Comparison of ENCODE assay signal across 7 cellular contexts in genomic region chr10:132422169-132422691, GRCh38. TPM values are rescaled to one million over a fixed set of nuclear protein-coding genes. Genes with fewer than 3 reads are reported as not detected.
DNase-seq lines count a peak whose midpoint lies in the region; ATAC-seq, FAIRE-seq and TF ChIP-seq lines count a peak whose summit lies in the region.

No MANE protein-coding gene starts in this region.

- no peaks in the 10 kb centered on the region for H3K36me3 Mint-ChIP-seq in activated CD8-positive, alpha-beta T cell treated with anti-CD3 and anti-CD28 coated beads, Interleukin-2, amount 10 ng/mL, durations not matched to agents 7 days and 5 days (ENCODE audit: low read depth)
- no peaks in the 10 kb centered on the region for H3K36me3 Mint-ChIP-seq in naive thymus-derived CD8-positive, alpha-beta T cell
- peaks cover 4% of the 10 kb centered on the region for H3K36me3 Mint-ChIP-seq in Calu3 (ENCODE audit: insufficient read depth, unreplicated experiment)

- no peak for TF ChIP-seq CTCF in Calu3 (IDR thresholded peaks at IDR 0.05; ENCODE audit: unreplicated experiment)

- FAIRE-seq in GM19239 (lab: Jason Lieb, UNC): peak; percentile 89

- intact Hi-C loops in Calu3 (cut with micrococcal nuclease; ENCODE audit: unreplicated experiment): no loop called here

- no TSS peak for BruUV-seq in Calu3 (replicated peaks; lab: Mats Ljungman, UMichigan)

- ATAC-seq in HG03135 (IDR thresholded peaks at IDR 0.05; ENCODE audit: unreplicated experiment): peak; percentile 49
- no peak for ATAC-seq in activated CD8-positive, alpha-beta T cell treated with anti-CD3 and anti-CD28 coated beads, Interleukin-2, amount 10 ng/mL, durations not matched to agents 7 days and 5 days
- ATAC-seq in naive thymus-derived CD8-positive, alpha-beta T cell: peak in 1 of 2 donors; percentile 27

- peak overlapping the region; percentile 72 for H3K27ac Mint-ChIP-seq in activated CD8-positive, alpha-beta T cell treated with anti-CD3 and anti-CD28 coated beads, Interleukin-2, amount 10 ng/mL, durations not matched to agents 7 days and 5 days
- H3K27ac Mint-ChIP-seq in naive thymus-derived CD8-positive, alpha-beta T cell: peak overlapping the region in 9 of 10 donors; percentile 55 to 94 (median 86)
- H3K27ac Mint-ChIP-seq in Calu3 (ENCODE audit: unreplicated experiment): no peak overlapping the region

- CTCF ChIA-PET in activated CD8-positive, alpha-beta T cell treated with anti-CD3 and anti-CD28 coated beads, Interleukin-2, amount 10 ng/mL, durations not matched to agents 7 days and 5 days (lab: Charles Lee): interaction anchor here (1.3 to 3.2 kb wide), 3 partner anchors 11 to 25 kb away, joined by 3 to 9 read pairs (median 3); no protein-coding TSS in a partner anchor
- CTCF ChIA-PET in Calu3 (lab: Charles Lee): interaction anchor here (0.9 kb wide), 1 partner anchor 24 kb away, joined by 4 read pairs; no protein-coding TSS in a partner anchor

- peak; percentile 81 for DNase-seq in GM19239 (ENCODE audit: insufficient read length, low spot score)
- DNase-seq in activated CD8-positive, alpha-beta T cell treated with anti-CD3 and anti-CD28 coated beads, Interleukin-2, amount 10 ng/mL, durations not matched to agents 7 days and 5 days: no peak
- no peak for DNase-seq in naive thymus-derived CD8-positive, alpha-beta T cell
- no peak for DNase-seq in cerebellum (ENCODE audit: low spot score)
- DNase-seq in Calu3: no peak
- no peak for DNase-seq in AG08396 (ENCODE audit: low spot score)

- H3K4me3 Mint-ChIP-seq in activated CD8-positive, alpha-beta T cell treated with anti-CD3 and anti-CD28 coated beads, Interleukin-2, amount 10 ng/mL, durations not matched to agents 7 days and 5 days: no peak overlapping the region
- peak overlapping the region in 9 of 10 donors; percentile 26 to 76 (median 57) for H3K4me3 Mint-ChIP-seq in naive thymus-derived CD8-positive, alpha-beta T cell
- H3K4me3 Mint-ChIP-seq in Calu3 (ENCODE audit: low read depth, unreplicated experiment): no peak overlapping the region

- H3K9me3 Mint-ChIP-seq in activated CD8-positive, alpha-beta T cell treated with anti-CD3 and anti-CD28 coated beads, Interleukin-2, amount 10 ng/mL, durations not matched to agents 7 days and 5 days (ENCODE audit: insufficient read depth): no peaks in the 10 kb centered on the region
- H3K9me3 Mint-ChIP-seq in naive thymus-derived CD8-positive, alpha-beta T cell: no peaks in the 10 kb centered on the region
- no peaks in the 10 kb centered on the region for H3K9me3 Mint-ChIP-seq in Calu3 (ENCODE audit: low read depth, unreplicated experiment)

- H3K4me1 Mint-ChIP-seq in activated CD8-positive, alpha-beta T cell treated with anti-CD3 and anti-CD28 coated beads, Interleukin-2, amount 10 ng/mL, durations not matched to agents 7 days and 5 days (ENCODE audit: low read depth): peaks cover 45% of the 10 kb centered on the region
- peaks cover 17 to 51% (median 45%) of the 10 kb centered on the region in 4 donors for H3K4me1 Mint-ChIP-seq in naive thymus-derived CD8-positive, alpha-beta T cell
- H3K4me1 Mint-ChIP-seq in Calu3 (ENCODE audit: low read depth, unreplicated experiment): peaks cover 6% of the 10 kb centered on the region

- POLR2A ChIA-PET in activated CD8-positive, alpha-beta T cell treated with anti-CD3 and anti-CD28 coated beads, Interleukin-2, amount 10 ng/mL, durations not matched to agents 7 days and 5 days (lab: Charles Lee): interaction anchor here (0.8 to 2.0 kb wide), 2 partner anchors 12 to 25 kb away, joined by 3 to 8 read pairs; no protein-coding TSS in a partner anchor
- POLR2A ChIA-PET in naive thymus-derived CD8-positive, alpha-beta T cell (lab: Charles Lee): interaction anchor here (0.7 to 3.1 kb wide), 5 partner anchors 9 to 25 kb away, joined by 3 to 13 read pairs (median 3); no protein-coding TSS in a partner anchor

- H3K27me3 Mint-ChIP-seq in activated CD8-positive, alpha-beta T cell treated with anti-CD3 and anti-CD28 coated beads, Interleukin-2, amount 10 ng/mL, durations not matched to agents 7 days and 5 days (ENCODE audit: low read depth): no peaks in the 10 kb centered on the region
- no peaks in the 10 kb centered on the region for H3K27me3 Mint-ChIP-seq in naive thymus-derived CD8-positive, alpha-beta T cell
- no peaks in the 10 kb centered on the region for H3K27me3 Mint-ChIP-seq in Calu3 (ENCODE audit: unreplicated experiment)

RNA-seq across cellular contexts. Expression of gene PWWP2B, which starts 25.2 kb away (rescaled TPM):
- 10 to 100 TPM; 15.0 to 15.7 TPM for total RNA-seq in activated CD8-positive, alpha-beta T cell treated with anti-CD3 and anti-CD28 coated beads, Interleukin-2, amount 10 ng/mL, durations not matched to agents 7 days and 5 days
- total RNA-seq in naive thymus-derived CD8-positive, alpha-beta T cell: 10 to 100 TPM in 1 of 2 experiments, 1 to 10 TPM in 1; 9.1 to 10.2 TPM
- polyA plus RNA-seq in naive thymus-derived CD8-positive, alpha-beta T cell: 1 to 10 TPM; 1.2 to 2.9 (median 1.9) TPM
- total RNA-seq in cerebellum (4.7 TPM), Calu3 (2022) (12.9 and 15.8 TPM in 2 replicates)

Comparison
In these comparisons a context has a peak if more than half of its experiments do, and no peak if none do; other contexts are left out.
1. H3K4me3 Mint-ChIP-seq: peak in naive thymus-derived CD8-positive, alpha-beta T cell (9 of 10); none in activated CD8-positive, alpha-beta T cell treated with anti-CD3 and anti-CD28 coated beads, Interleukin-2, amount 10 ng/mL, durations not matched to agents 7 days and 5 days (single experiment) and Calu3 (single experiment).